1 cellular context compared by ENCODE assay signal in genomic region chr3:129160891-129161859, GRCh38.
TF ChIP-seq lines count a peak whose summit lies in the region.

Gene ISY1, minus strand, starts transcription at chr3:129161063. Its CDS starts 88 bp downstream, at chr3:129160975.

TF ChIP-seq in HepG2, 621 proteins besides CTCF, POLR2A, EP300 and RAD21 (continued from another document and continues in another):
- TF ChIP-seq, protein P1, sequence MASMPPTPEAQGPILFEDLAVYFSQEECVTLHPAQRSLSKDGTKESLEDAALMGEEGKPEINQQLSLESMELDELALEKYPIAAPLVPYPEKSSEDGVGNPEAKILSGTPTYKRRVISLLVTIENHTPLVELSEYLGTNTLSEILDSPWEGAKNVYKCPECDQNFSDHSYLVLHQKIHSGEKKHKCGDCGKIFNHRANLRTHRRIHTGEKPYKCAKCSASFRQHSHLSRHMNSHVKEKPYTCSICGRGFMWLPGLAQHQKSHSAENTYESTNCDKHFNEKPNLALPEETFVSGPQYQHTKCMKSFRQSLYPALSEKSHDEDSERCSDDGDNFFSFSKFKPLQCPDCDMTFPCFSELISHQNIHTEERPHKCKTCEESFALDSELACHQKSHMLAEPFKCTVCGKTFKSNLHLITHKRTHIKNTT (CRISPR knock-in tag; IDR thresholded peaks at IDR 0.05) = no peak
- TF ChIP-seq KDM3A (CRISPR knock-in tag; IDR thresholded peaks at IDR 0.05; ENCODE audit: low read depth) = no peak; the same call in 1 of the 2 replicates
- 0 out of 2 replicates have a peak, but pooled peaks have one; percentile 43 for TF ChIP-seq JUNB (CRISPR knock-in tag; IDR thresholded peaks at IDR 0.05; ENCODE audit: borderline replicate concordance)
- peak; percentile 68 for TF ChIP-seq CCAR2 (optimal IDR thresholded peaks at IDR 0.05; ENCODE audit: low read depth, low read length)
- TF ChIP-seq ZNF678 (CRISPR knock-in tag; IDR thresholded peaks at IDR 0.05) = no peak
- no peak for TF ChIP-seq ZNF546 (CRISPR knock-in tag; conservative IDR thresholded peaks at IDR 0.05)
- no peak for TF ChIP-seq ZNF567 (CRISPR knock-in tag; IDR thresholded peaks at IDR 0.05; ENCODE audit: borderline replicate concordance)
- TF ChIP-seq ZNF788 (CRISPR knock-in tag; IDR thresholded peaks at IDR 0.05; ENCODE audit: borderline replicate concordance) = 0 out of 2 replicates have a peak, but pooled peaks have one; percentile 49
- TF ChIP-seq JARID2 (CRISPR knock-in tag; IDR thresholded peaks at IDR 0.05; ENCODE audit: insufficient replicate concordance) = no peak
- TF ChIP-seq, protein P2, sequence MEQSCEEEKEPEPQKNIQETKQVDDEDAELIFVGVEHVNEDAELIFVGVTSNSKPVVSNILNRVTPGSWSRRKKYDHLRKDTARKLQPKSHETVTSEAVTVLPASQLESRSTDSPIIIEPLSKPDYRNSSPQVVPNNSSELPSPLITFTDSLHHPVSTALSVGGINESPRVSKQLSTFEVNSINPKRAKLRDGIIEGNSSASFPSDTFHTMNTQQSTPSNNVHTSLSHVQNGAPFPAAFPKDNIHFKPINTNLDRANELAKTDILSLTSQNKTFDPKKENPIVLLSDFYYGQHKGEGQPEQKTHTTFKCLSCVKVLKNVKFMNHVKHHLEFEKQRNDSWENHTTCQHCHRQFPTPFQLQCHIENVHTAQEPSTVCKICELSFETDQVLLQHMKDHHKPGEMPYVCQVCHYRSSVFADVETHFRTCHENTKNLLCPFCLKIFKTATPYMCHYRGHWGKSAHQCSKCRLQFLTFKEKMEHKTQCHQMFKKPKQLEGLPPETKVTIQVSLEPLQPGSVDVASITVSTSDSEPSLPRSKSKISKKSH (CRISPR knock-in tag; IDR thresholded peaks at IDR 0.05; ENCODE audit: borderline replicate concordance) = no peak
- TF ChIP-seq, protein P3, sequence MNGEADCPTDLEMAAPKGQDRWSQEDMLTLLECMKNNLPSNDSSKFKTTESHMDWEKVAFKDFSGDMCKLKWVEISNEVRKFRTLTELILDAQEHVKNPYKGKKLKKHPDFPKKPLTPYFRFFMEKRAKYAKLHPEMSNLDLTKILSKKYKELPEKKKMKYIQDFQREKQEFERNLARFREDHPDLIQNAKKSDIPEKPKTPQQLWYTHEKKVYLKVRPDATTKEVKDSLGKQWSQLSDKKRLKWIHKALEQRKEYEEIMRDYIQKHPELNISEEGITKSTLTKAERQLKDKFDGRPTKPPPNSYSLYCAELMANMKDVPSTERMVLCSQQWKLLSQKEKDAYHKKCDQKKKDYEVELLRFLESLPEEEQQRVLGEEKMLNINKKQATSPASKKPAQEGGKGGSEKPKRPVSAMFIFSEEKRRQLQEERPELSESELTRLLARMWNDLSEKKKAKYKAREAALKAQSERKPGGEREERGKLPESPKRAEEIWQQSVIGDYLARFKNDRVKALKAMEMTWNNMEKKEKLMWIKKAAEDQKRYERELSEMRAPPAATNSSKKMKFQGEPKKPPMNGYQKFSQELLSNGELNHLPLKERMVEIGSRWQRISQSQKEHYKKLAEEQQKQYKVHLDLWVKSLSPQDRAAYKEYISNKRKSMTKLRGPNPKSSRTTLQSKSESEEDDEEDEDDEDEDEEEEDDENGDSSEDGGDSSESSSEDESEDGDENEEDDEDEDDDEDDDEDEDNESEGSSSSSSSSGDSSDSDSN (CRISPR knock-in tag; IDR thresholded peaks at IDR 0.05) = no peak
- TF ChIP-seq ZNF652 (CRISPR knock-in tag; IDR thresholded peaks at IDR 0.05; ENCODE audit: borderline replicate concordance, low read depth) = no peak; the same call in 1 of the 2 replicates
- TF ChIP-seq ZNF569 (CRISPR knock-in tag; IDR thresholded peaks at IDR 0.05; ENCODE audit: borderline replicate concordance) = no peak
- 0 out of 2 replicates have a peak, but pooled peaks have one; percentile 37 for TF ChIP-seq ZNF235 (CRISPR knock-in tag; IDR thresholded peaks at IDR 0.05; ENCODE audit: borderline replicate concordance)
- TF ChIP-seq REXO4 (CRISPR knock-in tag; IDR thresholded peaks at IDR 0.05; ENCODE audit: borderline replicate concordance) = no peak
- TF ChIP-seq HMGXB3 (CRISPR knock-in tag; IDR thresholded peaks at IDR 0.05; ENCODE audit: borderline replicate concordance) = 0 out of 2 replicates have a peak, but pooled peaks have one; percentile 16
- no peak; the same call in 1 of the 2 replicates for TF ChIP-seq HBP1 (CRISPR knock-in tag; IDR thresholded peaks at IDR 0.05; ENCODE audit: low read depth)
- TF ChIP-seq ZNF446 (CRISPR knock-in tag; IDR thresholded peaks at IDR 0.05) = no peak
- TF ChIP-seq AGO2 (optimal IDR thresholded peaks at IDR 0.05; ENCODE audit: low read depth, low read length) = peak; percentile 69
- TF ChIP-seq, protein P4, sequence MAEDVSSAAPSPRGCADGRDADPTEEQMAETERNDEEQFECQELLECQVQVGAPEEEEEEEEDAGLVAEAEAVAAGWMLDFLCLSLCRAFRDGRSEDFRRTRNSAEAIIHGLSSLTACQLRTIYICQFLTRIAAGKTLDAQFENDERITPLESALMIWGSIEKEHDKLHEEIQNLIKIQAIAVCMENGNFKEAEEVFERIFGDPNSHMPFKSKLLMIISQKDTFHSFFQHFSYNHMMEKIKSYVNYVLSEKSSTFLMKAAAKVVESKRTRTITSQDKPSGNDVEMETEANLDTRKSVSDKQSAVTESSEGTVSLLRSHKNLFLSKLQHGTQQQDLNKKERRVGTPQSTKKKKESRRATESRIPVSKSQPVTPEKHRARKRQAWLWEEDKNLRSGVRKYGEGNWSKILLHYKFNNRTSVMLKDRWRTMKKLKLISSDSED (CRISPR knock-in tag; IDR thresholded peaks at IDR 0.05) = no peak
- TF ChIP-seq YEATS2 (CRISPR knock-in tag; IDR thresholded peaks at IDR 0.05; ENCODE audit: borderline replicate concordance) = peak; percentile 90
- TF ChIP-seq, protein P5, sequence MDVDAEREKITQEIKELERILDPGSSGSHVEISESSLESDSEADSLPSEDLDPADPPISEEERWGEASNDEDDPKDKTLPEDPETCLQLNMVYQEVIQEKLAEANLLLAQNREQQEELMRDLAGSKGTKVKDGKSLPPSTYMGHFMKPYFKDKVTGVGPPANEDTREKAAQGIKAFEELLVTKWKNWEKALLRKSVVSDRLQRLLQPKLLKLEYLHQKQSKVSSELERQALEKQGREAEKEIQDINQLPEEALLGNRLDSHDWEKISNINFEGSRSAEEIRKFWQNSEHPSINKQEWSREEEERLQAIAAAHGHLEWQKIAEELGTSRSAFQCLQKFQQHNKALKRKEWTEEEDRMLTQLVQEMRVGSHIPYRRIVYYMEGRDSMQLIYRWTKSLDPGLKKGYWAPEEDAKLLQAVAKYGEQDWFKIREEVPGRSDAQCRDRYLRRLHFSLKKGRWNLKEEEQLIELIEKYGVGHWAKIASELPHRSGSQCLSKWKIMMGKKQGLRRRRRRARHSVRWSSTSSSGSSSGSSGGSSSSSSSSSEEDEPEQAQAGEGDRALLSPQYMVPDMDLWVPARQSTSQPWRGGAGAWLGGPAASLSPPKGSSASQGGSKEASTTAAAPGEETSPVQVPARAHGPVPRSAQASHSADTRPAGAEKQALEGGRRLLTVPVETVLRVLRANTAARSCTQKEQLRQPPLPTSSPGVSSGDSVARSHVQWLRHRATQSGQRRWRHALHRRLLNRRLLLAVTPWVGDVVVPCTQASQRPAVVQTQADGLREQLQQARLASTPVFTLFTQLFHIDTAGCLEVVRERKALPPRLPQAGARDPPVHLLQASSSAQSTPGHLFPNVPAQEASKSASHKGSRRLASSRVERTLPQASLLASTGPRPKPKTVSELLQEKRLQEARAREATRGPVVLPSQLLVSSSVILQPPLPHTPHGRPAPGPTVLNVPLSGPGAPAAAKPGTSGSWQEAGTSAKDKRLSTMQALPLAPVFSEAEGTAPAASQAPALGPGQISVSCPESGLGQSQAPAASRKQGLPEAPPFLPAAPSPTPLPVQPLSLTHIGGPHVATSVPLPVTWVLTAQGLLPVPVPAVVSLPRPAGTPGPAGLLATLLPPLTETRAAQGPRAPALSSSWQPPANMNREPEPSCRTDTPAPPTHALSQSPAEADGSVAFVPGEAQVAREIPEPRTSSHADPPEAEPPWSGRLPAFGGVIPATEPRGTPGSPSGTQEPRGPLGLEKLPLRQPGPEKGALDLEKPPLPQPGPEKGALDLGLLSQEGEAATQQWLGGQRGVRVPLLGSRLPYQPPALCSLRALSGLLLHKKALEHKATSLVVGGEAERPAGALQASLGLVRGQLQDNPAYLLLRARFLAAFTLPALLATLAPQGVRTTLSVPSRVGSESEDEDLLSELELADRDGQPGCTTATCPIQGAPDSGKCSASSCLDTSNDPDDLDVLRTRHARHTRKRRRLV (CRISPR knock-in tag; IDR thresholded peaks at IDR 0.05) = 0 out of 2 replicates have a peak, but pooled peaks have one; percentile 62
- TF ChIP-seq DR1 (CRISPR knock-in tag; IDR thresholded peaks at IDR 0.05) = peak; percentile 49; the same call in 1 of the 2 replicates
- no peak for TF ChIP-seq HDAC6 (IDR thresholded peaks at IDR 0.05; ENCODE audit: low read depth, low read length)
- TF ChIP-seq ZNF709 (CRISPR knock-in tag; IDR thresholded peaks at IDR 0.05) = no peak
- TF ChIP-seq PTBP1 (IDR thresholded peaks at IDR 0.05; ENCODE audit: low read depth, low read length, poor library complexity, severe bottlenecking) = no peak
- TF ChIP-seq EEA1 (CRISPR knock-in tag; IDR thresholded peaks at IDR 0.05; ENCODE audit: borderline replicate concordance) = no peak
- no peak for TF ChIP-seq ZNF234 (CRISPR knock-in tag; conservative IDR thresholded peaks at IDR 0.05)
- TF ChIP-seq, protein P6, sequence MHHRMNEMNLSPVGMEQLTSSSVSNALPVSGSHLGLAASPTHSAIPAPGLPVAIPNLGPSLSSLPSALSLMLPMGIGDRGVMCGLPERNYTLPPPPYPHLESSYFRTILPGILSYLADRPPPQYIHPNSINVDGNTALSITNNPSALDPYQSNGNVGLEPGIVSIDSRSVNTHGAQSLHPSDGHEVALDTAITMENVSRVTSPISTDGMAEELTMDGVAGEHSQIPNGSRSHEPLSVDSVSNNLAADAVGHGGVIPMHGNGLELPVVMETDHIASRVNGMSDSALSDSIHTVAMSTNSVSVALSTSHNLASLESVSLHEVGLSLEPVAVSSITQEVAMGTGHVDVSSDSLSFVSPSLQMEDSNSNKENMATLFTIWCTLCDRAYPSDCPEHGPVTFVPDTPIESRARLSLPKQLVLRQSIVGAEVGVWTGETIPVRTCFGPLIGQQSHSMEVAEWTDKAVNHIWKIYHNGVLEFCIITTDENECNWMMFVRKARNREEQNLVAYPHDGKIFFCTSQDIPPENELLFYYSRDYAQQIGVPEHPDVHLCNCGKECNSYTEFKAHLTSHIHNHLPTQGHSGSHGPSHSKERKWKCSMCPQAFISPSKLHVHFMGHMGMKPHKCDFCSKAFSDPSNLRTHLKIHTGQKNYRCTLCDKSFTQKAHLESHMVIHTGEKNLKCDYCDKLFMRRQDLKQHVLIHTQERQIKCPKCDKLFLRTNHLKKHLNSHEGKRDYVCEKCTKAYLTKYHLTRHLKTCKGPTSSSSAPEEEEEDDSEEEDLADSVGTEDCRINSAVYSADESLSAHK (CRISPR knock-in tag; IDR thresholded peaks at IDR 0.05; ENCODE audit: borderline replicate concordance) = no peak
- no peak for TF ChIP-seq FOXP1 (IDR thresholded peaks at IDR 0.05)
- TF ChIP-seq FOXP1 (CRISPR knock-in tag; IDR thresholded peaks at IDR 0.05) = no peak
- TF ChIP-seq, protein P7, sequence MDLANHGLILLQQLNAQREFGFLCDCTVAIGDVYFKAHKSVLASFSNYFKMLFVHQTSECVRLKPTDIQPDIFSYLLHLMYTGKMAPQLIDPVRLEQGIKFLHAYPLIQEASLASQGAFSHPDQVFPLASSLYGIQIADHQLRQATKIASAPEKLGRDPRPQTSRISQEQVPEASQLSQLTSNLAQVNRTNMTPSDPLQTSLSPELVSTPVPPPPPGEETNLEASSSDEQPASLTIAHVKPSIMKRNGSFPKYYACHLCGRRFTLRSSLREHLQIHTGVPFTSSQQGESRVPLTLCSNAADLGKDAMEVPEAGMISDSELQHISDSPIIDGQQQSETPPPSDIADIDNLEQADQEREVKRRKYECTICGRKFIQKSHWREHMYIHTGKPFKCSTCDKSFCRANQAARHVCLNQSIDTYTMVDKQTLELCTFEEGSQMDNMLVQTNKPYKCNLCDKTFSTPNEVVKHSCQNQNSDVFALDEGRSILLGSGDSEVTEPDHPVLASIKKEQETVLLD (CRISPR knock-in tag; IDR thresholded peaks at IDR 0.05; ENCODE audit: low read depth) = no peak
- TF ChIP-seq POGZ (CRISPR knock-in tag; IDR thresholded peaks at IDR 0.05) = 0 out of 2 replicates have a peak, but pooled peaks have one; percentile 43
- 0 out of 2 replicates have a peak, but pooled peaks have one; percentile 64 for TF ChIP-seq ZNF343 (CRISPR knock-in tag; IDR thresholded peaks at IDR 0.05)
- peak; percentile 45; the same call in 1 of the 2 replicates for TF ChIP-seq FOXK2 (IDR thresholded peaks at IDR 0.05)
- peak; percentile 51; the same call in 1 of the 2 replicates for TF ChIP-seq ARID2 (CRISPR knock-in tag; IDR thresholded peaks at IDR 0.05; ENCODE audit: borderline replicate concordance)
- TF ChIP-seq NCOR1 (IDR thresholded peaks at IDR 0.05; ENCODE audit: borderline replicate concordance, low read length) = peak; percentile 80; the same call in 1 of the 2 replicates
